In the genomic region with DNA sequence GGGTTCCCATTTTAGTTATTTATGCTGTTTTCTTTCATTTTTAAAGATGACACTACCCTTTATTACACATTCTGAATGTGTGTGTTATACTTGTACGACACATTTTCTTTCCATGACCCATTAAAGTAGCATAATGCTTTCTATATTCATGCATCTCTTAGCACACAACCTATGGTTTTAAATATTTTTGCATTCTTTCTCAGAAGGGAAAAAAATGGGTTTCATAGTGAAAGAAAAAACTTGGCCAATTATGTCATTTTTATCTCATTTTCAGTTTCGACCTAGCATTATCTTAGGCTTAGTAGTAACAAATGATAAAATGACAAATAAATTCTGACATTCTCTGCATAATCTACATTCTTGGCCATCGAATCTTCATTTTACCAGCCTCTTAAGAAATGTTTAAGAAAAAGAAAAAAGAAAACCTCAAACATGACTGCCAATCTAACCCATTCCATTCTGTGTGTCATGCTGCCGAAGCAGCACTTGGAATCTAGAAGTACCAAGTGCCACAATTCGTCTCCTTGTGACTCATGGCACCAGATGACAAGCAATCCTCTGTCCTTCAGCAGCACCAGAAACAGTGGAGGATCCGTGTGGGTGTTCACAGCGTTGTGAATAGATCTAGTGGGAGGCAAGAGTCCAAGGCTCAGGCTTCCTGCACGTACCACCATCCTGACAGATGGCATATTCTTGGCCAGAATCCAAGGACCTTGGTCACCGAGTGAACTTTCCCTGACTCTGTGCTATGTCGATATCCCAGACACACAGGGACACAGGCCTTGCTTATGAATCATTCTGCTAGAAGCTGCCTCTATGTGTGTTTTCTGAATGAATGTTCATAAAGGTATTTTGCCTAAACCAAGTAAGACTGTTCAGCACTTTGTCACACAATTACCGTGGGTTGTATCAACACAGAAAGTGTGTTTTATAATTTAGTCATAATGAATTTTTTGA, we compare ENCODE assay signal across 8 cellular contexts.
DNase-seq lines count a peak whose midpoint lies in the region; ATAC-seq, FAIRE-seq and TF ChIP-seq lines count a peak whose summit lies in the region.

No MANE protein-coding gene starts in this region.

- TF ChIP-seq CTCF in GM12865 (IDR thresholded peaks at IDR 0.05; ENCODE audit: insufficient read depth, low read depth, low read length, missing control alignments) (no peak), body of pancreas (IDR thresholded peaks at IDR 0.05) (no peak), left lung (IDR thresholded peaks at IDR 0.05) (no peak)

- CTCF ChIA-PET in activated CD8-positive, alpha-beta memory T cell treated with anti-CD3 and anti-CD28 coated beads, Interleukin-2, amount 10 ng/mL, durations not matched to agents 7 days and 5 days (lab: Charles Lee), result no interaction called here

- no peaks in the 10 kb centered on the region for H3K4me1 Mint-ChIP-seq in activated CD8-positive, alpha-beta memory T cell treated with anti-CD3 and anti-CD28 coated beads, Interleukin-2, amount 10 ng/mL, durations not matched to agents 7 days and 5 days

- no peak overlapping the region for H3K4me3 Mint-ChIP-seq in activated CD8-positive, alpha-beta memory T cell treated with anti-CD3 and anti-CD28 coated beads, Interleukin-2, amount 10 ng/mL, durations not matched to agents 7 days and 5 days

- H3K36me3 Mint-ChIP-seq in activated CD8-positive, alpha-beta memory T cell treated with anti-CD3 and anti-CD28 coated beads, Interleukin-2, amount 10 ng/mL, durations not matched to agents 7 days and 5 days, result no peaks in the 10 kb centered on the region

- FAIRE-seq in H54 (lab: Jason Lieb, UNC), result peak; percentile 100

- H3K36me3 ChIP-seq in MG63 (peaks cover 20% of the 10 kb centered on the region), body of pancreas (replicated peaks in 1 of 2; ENCODE audit: insufficient read depth in 1 of 2, low read depth in 2 of 2) (no peaks in the 10 kb centered on the region), left lung (no peaks in the 10 kb centered on the region)

- H3K27me3 ChIP-seq in MG63 (no peaks in the 10 kb centered on the region), body of pancreas (no peaks in the 10 kb centered on the region), left lung (no peaks in the 10 kb centered on the region)

- H3K4me1 ChIP-seq in body of pancreas (peaks cover 11% of the 10 kb centered on the region), left lung (no peaks in the 10 kb centered on the region)

- DNase-seq in GM12865 (ENCODE audit: low read depth) (peak; percentile 60), H54 (ENCODE audit: insufficient read length, low spot score) (peak; percentile 13), MG63 (peak; percentile 99), body of pancreas (peak; percentile 62 to 83 (median 71)), left lung (peak in 1 of 2 donors; percentile 46), ureter (ENCODE audit: low spot score) (peak; percentile 52), NOMO-1 (lab: John Stamatoyannopoulos, UW; ENCODE audit: unreplicated experiment in 2 of 2) (no peak)
- no peak for DNase-seq in activated CD8-positive, alpha-beta memory T cell treated with anti-CD3 and anti-CD28 coated beads, Interleukin-2, amount 10 ng/mL, durations not matched to agents 7 days and 5 days

- no peak overlapping the region for H3K27ac Mint-ChIP-seq in activated CD8-positive, alpha-beta memory T cell treated with anti-CD3 and anti-CD28 coated beads, Interleukin-2, amount 10 ng/mL, durations not matched to agents 7 days and 5 days

- H3K27ac ChIP-seq in body of pancreas, result peak overlapping the region in 3 of 4 donors; percentile 60 to 69 (median 62)
- H3K27ac ChIP-seq in left lung, result peak overlapping the region in 1 of 2 donors; percentile 36

- H3K27me3 Mint-ChIP-seq in activated CD8-positive, alpha-beta memory T cell treated with anti-CD3 and anti-CD28 coated beads, Interleukin-2, amount 10 ng/mL, durations not matched to agents 7 days and 5 days, result no peaks in the 10 kb centered on the region

- TF ChIP-seq POLR2A in H54 (IDR thresholded peaks at IDR 0.05; ENCODE audit: low read depth, low read length) (no peak), body of pancreas (IDR thresholded peaks at IDR 0.05) (no peak)

- 11 to 18% methylated on average over 11 of the region's 11 CpGs for WGBS in body of pancreas, 2 donors

- H3K9me3 Mint-ChIP-seq in activated CD8-positive, alpha-beta memory T cell treated with anti-CD3 and anti-CD28 coated beads, Interleukin-2, amount 10 ng/mL, durations not matched to agents 7 days and 5 days (ENCODE audit: low read depth), result no peaks in the 10 kb centered on the region

- 0 out of 2 replicates have a peak, but pooled peaks cover 2% of the 10 kb centered on the region for H3K9me3 ChIP-seq in MG63
- no peaks in the 10 kb centered on the region for H3K9me3 ChIP-seq in body of pancreas
- H3K9me3 ChIP-seq in left lung, result no peaks in the 10 kb centered on the region

- ATAC-seq in body of pancreas, result peak; percentile 91
- peak; percentile 92 for ATAC-seq in left lung
- no peak for ATAC-seq in activated CD8-positive, alpha-beta memory T cell treated with anti-CD3 and anti-CD28 coated beads, Interleukin-2, amount 10 ng/mL, durations not matched to agents 7 days and 5 days

- peak overlapping the region; percentile 1; the same call in 1 of the 2 replicates for H3K4me3 ChIP-seq in GM12865 (ENCODE audit: low read depth, low read length)
- H3K4me3 ChIP-seq in MG63, result no peak overlapping the region
- no peak overlapping the region for H3K4me3 ChIP-seq in body of pancreas
- no peak overlapping the region for H3K4me3 ChIP-seq in left lung

- intact Hi-C loops in body of pancreas (cut with DNase I) (no loop called here), left lung (cut with DNase I) (no loop called here)

Comparison
In these comparisons a context has a peak if more than half of its experiments do, and no peak if none do; other contexts are left out.
1. DNase-seq: peak in GM12865 (single experiment), H54 (single experiment), MG63 (single experiment), body of pancreas (4 of 4) and ureter (single experiment); none in NOMO-1 (0 of 2) and activated CD8-positive, alpha-beta memory T cell treated with anti-CD3 and anti-CD28 coated beads, Interleukin-2, amount 10 ng/mL, durations not matched to agents 7 days and 5 days (single experiment).